16 cellular contexts compared by ENCODE assay signal in the genomic region with DNA sequence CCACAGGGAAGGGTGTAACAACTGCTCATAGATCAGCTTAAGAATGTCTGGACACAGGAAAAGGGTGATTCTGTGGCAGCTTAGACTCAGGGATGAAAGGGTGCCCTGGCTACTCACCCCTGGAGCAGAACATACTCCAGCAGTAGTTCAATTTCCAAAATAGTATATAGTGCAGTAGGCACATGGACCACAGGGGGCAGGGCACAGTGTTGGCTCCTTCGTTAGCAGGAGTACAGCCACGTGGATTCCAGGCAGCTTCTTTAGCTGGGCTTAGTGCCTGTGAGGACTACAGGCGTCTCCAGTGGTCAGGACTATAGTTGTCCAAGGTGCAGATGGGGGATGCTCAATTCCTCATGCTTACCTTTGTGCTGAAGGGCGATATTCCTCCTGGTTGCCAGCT.
DNase-seq lines count a peak whose midpoint lies in the region; ATAC-seq and TF ChIP-seq lines count a peak whose summit lies in the region.
"Had no signal": no experiment of that assay in that cellular context is flagged by ENCODE, and none has a peak within 500 bp of the region (broad histone marks: within the 10 kb centered on the region; RNA-seq: fewer than 3 reads in every experiment).

No MANE protein-coding gene starts in this region.

- no peak overlapping the region for H3K4me2 ChIP-seq in Loucy (ENCODE audit: low read depth, low read length, poor library complexity, severe bottlenecking)

- H3K4me3 ChIP-seq in Loucy (ENCODE audit: low read length, poor library complexity, severe bottlenecking) (no peak overlapping the region), retinal pigment epithelial cell (ENCODE audit: low read length) (no peak overlapping the region)
- H3K4me3 ChIP-seq: SJCRH30 had no signal

- peaks cover 36% of the 10 kb centered on the region for H3K9me3 Mint-ChIP-seq in WTC11

- DNase-seq in WTC11 (ENCODE audit: low spot score) (no peak), retinal pigment epithelial cell (ENCODE audit: low read depth) (no peak), KG1 (lab: John Stamatoyannopoulos, UW) (no peak), head of caudate nucleus (no peak)
- DNase-seq: ACHN; AML-193; CD4-positive, CD25-positive, alpha-beta regulatory T cell; DMS79; HFFc6; NCI-H187; NCI-H345; OCI-M1; SJCRH30 had no signal

- no peaks in the 10 kb centered on the region for H3K4me1 ChIP-seq in Loucy (ENCODE audit: insufficient read depth, low read length, poor library complexity, severe bottlenecking)
- H3K4me1 ChIP-seq: SJCRH30 had no signal

- POLR2A ChIA-PET in WTC11 (lab: Charles Lee), result no interaction called here

- no peaks in the 10 kb centered on the region for H4K20me1 ChIP-seq in Loucy (ENCODE audit: insufficient read depth, low read length, poor library complexity, severe bottlenecking)

- H3K4me1 Mint-ChIP-seq in WTC11, result peaks cover 33% of the 10 kb centered on the region
- H3K4me1 Mint-ChIP-seq: CD4-positive, CD25-positive, alpha-beta regulatory T cell had no signal

- no peak overlapping the region for H3K27ac Mint-ChIP-seq in WTC11
- H3K27ac Mint-ChIP-seq: CD4-positive, CD25-positive, alpha-beta regulatory T cell; HFFc6 had no signal

- no peak overlapping the region for H2AFZ ChIP-seq in Loucy (ENCODE audit: low read length)

- H3F3A ChIP-seq in Loucy (ENCODE audit: low read depth), result no peaks in the 10 kb centered on the region

- TF ChIP-seq CTCF in GM12873 (IDR thresholded peaks at IDR 0.05; ENCODE audit: insufficient read depth, low read depth, low read length, missing control alignments), result peak; percentile 13
- TF ChIP-seq CTCF in Loucy (conservative IDR thresholded peaks at IDR 0.05; ENCODE audit: low read length), result peak; percentile 28; the same call in 1 of the 2 replicates
- 0 out of 2 replicates have a peak, but pooled peaks have one; percentile 13 for TF ChIP-seq CTCF in WTC11 (IDR thresholded peaks at IDR 0.05)
- peak; percentile 15 for TF ChIP-seq CTCF in retinal pigment epithelial cell (conservative IDR thresholded peaks at IDR 0.05; ENCODE audit: low read depth, low read length)

- CTCF ChIA-PET in WTC11 (lab: Charles Lee), result interaction anchor here (0.6 to 2.5 kb wide), 14 partner anchors 9 to 262 kb away, joined by 3 to 33 read pairs (median 5); no protein-coding TSS in a partner anchor

- no peaks in the 10 kb centered on the region for H3K9me2 ChIP-seq in Loucy (replicated peaks; ENCODE audit: low read depth, low read length)

- H3K27me3 ChIP-seq in Loucy (ENCODE audit: insufficient read depth, low read length, poor library complexity, severe bottlenecking), result no peaks in the 10 kb centered on the region
- H3K27me3 ChIP-seq: SJCRH30 had no signal

- H3K79me2 ChIP-seq in Loucy (ENCODE audit: insufficient read depth, low read length), result no peaks in the 10 kb centered on the region

- ATAC-seq in WTC11, result peak; percentile 71
- ATAC-seq in HG03565 (IDR thresholded peaks at IDR 0.05; ENCODE audit: unreplicated experiment), result no peak

- H3K36me3 Mint-ChIP-seq in WTC11, result peaks cover 37% of the 10 kb centered on the region
- H3K36me3 Mint-ChIP-seq: CD4-positive, CD25-positive, alpha-beta regulatory T cell had no signal

- H3K9me3 ChIP-seq in Loucy (ENCODE audit: insufficient read depth, low read depth, low read length), result no peaks in the 10 kb centered on the region
- H3K9me3 ChIP-seq: SJCRH30 had no signal

- no peaks in the 10 kb centered on the region for H3K27me3 Mint-ChIP-seq in WTC11 (ENCODE audit: low read depth)
- H3K27me3 Mint-ChIP-seq: CD4-positive, CD25-positive, alpha-beta regulatory T cell had no signal

- H3K9ac ChIP-seq in Loucy (ENCODE audit: low read depth, low read length, poor library complexity, severe bottlenecking), result no peak overlapping the region

- intact Hi-C loops in head of caudate nucleus (cut with DNase I), result no loop called here

- no peak overlapping the region for H3K4me3 Mint-ChIP-seq in WTC11
- H3K4me3 Mint-ChIP-seq: CD4-positive, CD25-positive, alpha-beta regulatory T cell; HFFc6 had no signal

- no peaks in the 10 kb centered on the region for H3K36me3 ChIP-seq in Loucy (ENCODE audit: insufficient read depth, low read length)
- H3K36me3 ChIP-seq: SJCRH30 had no signal

TF ChIP-seq in WTC11, 78 proteins besides CTCF, POLR2A, EP300 and RAD21 (continues in another document):
- TF ChIP-seq ZNF263 (CRISPR knock-in tag; IDR thresholded peaks at IDR 0.05; ENCODE audit: low read depth) (no peak), IRF2 (CRISPR knock-in tag; IDR thresholded peaks at IDR 0.05; ENCODE audit: borderline replicate concordance, low read depth) (no peak), MYBL2 (CRISPR knock-in tag; IDR thresholded peaks at IDR 0.05) (no peak), JAZF1 (CRISPR knock-in tag; IDR thresholded peaks at IDR 0.05) (no peak), NFE2L1 (CRISPR knock-in tag; IDR thresholded peaks at IDR 0.05) (no peak)
- TF ChIP-seq, protein P1, sequence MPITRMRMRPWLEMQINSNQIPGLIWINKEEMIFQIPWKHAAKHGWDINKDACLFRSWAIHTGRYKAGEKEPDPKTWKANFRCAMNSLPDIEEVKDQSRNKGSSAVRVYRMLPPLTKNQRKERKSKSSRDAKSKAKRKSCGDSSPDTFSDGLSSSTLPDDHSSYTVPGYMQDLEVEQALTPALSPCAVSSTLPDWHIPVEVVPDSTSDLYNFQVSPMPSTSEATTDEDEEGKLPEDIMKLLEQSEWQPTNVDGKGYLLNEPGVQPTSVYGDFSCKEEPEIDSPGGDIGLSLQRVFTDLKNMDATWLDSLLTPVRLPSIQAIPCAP (CRISPR knock-in tag; IDR thresholded peaks at IDR 0.05), result no peak
- TF ChIP-seq, protein P2, sequence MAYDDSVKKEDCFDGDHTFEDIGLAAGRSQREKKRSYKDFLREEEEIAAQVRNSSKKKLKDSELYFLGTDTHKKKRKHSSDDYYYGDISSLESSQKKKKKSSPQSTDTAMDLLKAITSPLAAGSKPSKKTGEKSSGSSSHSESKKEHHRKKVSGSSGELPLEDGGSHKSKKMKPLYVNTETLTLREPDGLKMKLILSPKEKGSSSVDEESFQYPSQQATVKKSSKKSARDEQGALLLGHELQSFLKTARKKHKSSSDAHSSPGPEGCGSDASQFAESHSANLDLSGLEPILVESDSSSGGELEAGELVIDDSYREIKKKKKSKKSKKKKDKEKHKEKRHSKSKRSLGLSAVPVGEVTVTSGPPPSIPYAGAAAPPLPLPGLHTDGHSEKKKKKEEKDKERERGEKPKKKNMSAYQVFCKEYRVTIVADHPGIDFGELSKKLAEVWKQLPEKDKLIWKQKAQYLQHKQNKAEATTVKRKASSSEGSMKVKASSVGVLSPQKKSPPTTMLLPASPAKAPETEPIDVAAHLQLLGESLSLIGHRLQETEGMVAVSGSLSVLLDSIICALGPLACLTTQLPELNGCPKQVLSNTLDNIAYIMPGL (CRISPR knock-in tag; IDR thresholded peaks at IDR 0.05), result no peak
- TF ChIP-seq, protein P3, sequence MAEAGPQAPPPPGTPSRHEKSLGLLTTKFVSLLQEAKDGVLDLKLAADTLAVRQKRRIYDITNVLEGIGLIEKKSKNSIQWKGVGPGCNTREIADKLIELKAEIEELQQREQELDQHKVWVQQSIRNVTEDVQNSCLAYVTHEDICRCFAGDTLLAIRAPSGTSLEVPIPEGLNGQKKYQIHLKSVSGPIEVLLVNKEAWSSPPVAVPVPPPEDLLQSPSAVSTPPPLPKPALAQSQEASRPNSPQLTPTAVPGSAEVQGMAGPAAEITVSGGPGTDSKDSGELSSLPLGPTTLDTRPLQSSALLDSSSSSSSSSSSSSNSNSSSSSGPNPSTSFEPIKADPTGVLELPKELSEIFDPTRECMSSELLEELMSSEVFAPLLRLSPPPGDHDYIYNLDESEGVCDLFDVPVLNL (CRISPR knock-in tag; IDR thresholded peaks at IDR 0.05; ENCODE audit: borderline replicate concordance, low read depth), result no peak
- TF ChIP-seq, protein P4, sequence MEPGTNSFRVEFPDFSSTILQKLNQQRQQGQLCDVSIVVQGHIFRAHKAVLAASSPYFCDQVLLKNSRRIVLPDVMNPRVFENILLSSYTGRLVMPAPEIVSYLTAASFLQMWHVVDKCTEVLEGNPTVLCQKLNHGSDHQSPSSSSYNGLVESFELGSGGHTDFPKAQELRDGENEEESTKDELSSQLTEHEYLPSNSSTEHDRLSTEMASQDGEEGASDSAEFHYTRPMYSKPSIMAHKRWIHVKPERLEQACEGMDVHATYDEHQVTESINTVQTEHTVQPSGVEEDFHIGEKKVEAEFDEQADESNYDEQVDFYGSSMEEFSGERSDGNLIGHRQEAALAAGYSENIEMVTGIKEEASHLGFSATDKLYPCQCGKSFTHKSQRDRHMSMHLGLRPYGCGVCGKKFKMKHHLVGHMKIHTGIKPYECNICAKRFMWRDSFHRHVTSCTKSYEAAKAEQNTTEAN (CRISPR knock-in tag; IDR thresholded peaks at IDR 0.05), result no peak
- TF ChIP-seq, protein P5, sequence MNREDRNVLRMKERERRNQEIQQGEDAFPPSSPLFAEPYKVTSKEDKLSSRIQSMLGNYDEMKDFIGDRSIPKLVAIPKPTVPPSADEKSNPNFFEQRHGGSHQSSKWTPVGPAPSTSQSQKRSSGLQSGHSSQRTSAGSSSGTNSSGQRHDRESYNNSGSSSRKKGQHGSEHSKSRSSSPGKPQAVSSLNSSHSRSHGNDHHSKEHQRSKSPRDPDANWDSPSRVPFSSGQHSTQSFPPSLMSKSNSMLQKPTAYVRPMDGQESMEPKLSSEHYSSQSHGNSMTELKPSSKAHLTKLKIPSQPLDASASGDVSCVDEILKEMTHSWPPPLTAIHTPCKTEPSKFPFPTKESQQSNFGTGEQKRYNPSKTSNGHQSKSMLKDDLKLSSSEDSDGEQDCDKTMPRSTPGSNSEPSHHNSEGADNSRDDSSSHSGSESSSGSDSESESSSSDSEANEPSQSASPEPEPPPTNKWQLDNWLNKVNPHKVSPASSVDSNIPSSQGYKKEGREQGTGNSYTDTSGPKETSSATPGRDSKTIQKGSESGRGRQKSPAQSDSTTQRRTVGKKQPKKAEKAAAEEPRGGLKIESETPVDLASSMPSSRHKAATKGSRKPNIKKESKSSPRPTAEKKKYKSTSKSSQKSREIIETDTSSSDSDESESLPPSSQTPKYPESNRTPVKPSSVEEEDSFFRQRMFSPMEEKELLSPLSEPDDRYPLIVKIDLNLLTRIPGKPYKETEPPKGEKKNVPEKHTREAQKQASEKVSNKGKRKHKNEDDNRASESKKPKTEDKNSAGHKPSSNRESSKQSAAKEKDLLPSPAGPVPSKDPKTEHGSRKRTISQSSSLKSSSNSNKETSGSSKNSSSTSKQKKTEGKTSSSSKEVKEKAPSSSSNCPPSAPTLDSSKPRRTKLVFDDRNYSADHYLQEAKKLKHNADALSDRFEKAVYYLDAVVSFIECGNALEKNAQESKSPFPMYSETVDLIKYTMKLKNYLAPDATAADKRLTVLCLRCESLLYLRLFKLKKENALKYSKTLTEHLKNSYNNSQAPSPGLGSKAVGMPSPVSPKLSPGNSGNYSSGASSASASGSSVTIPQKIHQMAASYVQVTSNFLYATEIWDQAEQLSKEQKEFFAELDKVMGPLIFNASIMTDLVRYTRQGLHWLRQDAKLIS (CRISPR knock-in tag; IDR thresholded peaks at IDR 0.05; ENCODE audit: borderline replicate concordance), result no peak
- TF ChIP-seq, protein P6, sequence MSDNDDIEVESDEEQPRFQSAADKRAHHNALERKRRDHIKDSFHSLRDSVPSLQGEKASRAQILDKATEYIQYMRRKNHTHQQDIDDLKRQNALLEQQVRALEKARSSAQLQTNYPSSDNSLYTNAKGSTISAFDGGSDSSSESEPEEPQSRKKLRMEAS (CRISPR knock-in tag; IDR thresholded peaks at IDR 0.05), result no peak
